In the genomic region with DNA sequence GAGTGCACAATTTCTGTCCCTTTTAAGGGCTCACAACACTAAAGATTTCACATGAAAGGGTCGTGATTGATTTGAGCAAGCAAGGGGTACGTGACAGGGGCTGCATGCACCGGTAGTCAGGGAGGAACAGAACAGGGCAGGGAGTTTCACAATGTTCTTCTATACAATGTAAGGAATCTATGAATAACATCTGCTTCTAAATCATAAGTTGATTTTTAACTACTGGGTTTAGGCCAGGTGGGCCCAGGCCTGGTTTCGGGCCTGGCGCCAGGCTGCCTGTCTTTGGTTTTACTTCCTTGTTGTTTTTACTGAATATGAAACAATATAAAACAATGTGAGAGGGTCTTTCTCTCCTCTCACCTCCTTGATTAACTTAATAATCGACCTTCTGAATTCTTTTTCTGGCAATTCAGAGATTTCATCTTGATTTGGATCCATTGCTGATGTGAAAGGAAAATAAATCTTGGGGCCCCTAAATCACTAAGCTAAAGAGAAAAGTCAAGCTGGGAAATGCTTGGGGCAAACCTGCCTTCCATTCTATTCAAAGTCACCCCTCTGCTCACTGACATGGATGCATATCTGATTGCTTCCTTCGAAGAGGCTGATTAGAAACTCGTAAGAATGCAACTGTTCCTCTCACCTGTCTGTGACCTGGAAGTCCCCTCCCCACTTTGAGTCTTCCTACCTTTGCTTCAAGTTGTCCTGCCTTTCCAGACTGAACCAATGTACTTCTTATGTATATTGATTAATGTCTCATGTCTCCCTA, we compare ENCODE assay signal across 11 cellular contexts. TPM values are rescaled to one million over a fixed set of nuclear protein-coding genes. Genes with fewer than 3 reads are reported as not detected.
DNase-seq lines count a peak whose midpoint lies in the region; ATAC-seq, FAIRE-seq and TF ChIP-seq lines count a peak whose summit lies in the region.
"Not testable (repeated sequence)": the region's sequence is repeated elsewhere in the genome, so short reads cannot be mapped to it uniquely, and the experiment has no call there.
"Had no signal": no experiment of that assay in that cellular context is flagged by ENCODE, and none has a peak within 500 bp of the region (broad histone marks: within the 10 kb centered on the region; RNA-seq: fewer than 3 reads in every experiment).

No MANE protein-coding gene starts in this region.

- H3K4me3 Mint-ChIP-seq in naive B cell = peak overlapping the region in 6 of 8 donors; percentile 2 to 72 (median 31)
- H3K4me3 Mint-ChIP-seq in stimulated activated naive B cell treated with anti-CD40 and anti-IgM and Interleukin-4, amounts not matched to agents 10 μg/mL and 1 μg/mL and 100 μg/mL, for 72 hours = peak overlapping the region; percentile 55 to 70

- H3K4me3 ChIP-seq in BLaER1 treated with 17β-estradiol and CSF1 and Interleukin-3, amounts not matched to agents 10 nM and 100 nM; MM.1S (ENCODE audit: low read length): not testable (repeated sequence)

- peak in 1 of 2 donors; percentile 32 for ATAC-seq in naive B cell (ENCODE audit: low read depth in 2 of 2)
- ATAC-seq in stimulated activated naive B cell treated with anti-CD40 and anti-IgM and Interleukin-4, amounts not matched to agents 10 μg/mL and 1 μg/mL and 100 μg/mL, for 72 hours (replicated peaks) = peak; percentile 70 to 75

- H2AFZ ChIP-seq in MM.1S (ENCODE audit: low read length) = not testable (repeated sequence)

- peak; percentile 73 for FAIRE-seq in GM18507 (lab: Jason Lieb, UNC)
- peak; percentile 85 for FAIRE-seq in RCC 7860 (lab: Jason Lieb, UNC)

- H3K36me3 ChIP-seq in BLaER1 treated with 17β-estradiol and CSF1 and Interleukin-3, amounts not matched to agents 10 nM and 100 nM; MM.1S (replicated peaks; ENCODE audit: insufficient read depth, low read length): not testable (repeated sequence)

- peak overlapping the region in 2 of 11 experiments; percentile 24 to 45; a peak in 1 of 22 replicates for H3K9ac ChIP-seq in BLaER1 treated with 17β-estradiol and CSF1 and Interleukin-3, amounts not matched to agents 10 nM and 100 nM
- not testable (repeated sequence) for H3K9ac ChIP-seq in MM.1S (ENCODE audit: low read length)

- not testable (repeated sequence) for H3K27me3 ChIP-seq in BLaER1 treated with 17β-estradiol and CSF1 and Interleukin-3, amounts not matched to agents 10 nM and 100 nM; MM.1S (replicated peaks; ENCODE audit: insufficient read depth, low read length)

- H3K4me1 Mint-ChIP-seq in naive B cell = peaks cover 27 to 34% (median 30%) of the 10 kb centered on the region in 3 donors
- H3K4me1 Mint-ChIP-seq in stimulated activated naive B cell treated with anti-CD40 and anti-IgM and Interleukin-4, amounts not matched to agents 10 μg/mL and 1 μg/mL and 100 μg/mL, for 72 hours = peaks cover 31 to 37% of the 10 kb centered on the region in 2 donors

- not testable (repeated sequence) for H3K9me2 ChIP-seq in MM.1S (replicated peaks; ENCODE audit: insufficient read depth, low read length)

- H3K9me3 Mint-ChIP-seq in naive B cell = peaks cover 7 to 21% (median 13%) of the 10 kb centered on the region in 7 donors
- H3K9me3 Mint-ChIP-seq in stimulated activated naive B cell treated with anti-CD40 and anti-IgM and Interleukin-4, amounts not matched to agents 10 μg/mL and 1 μg/mL and 100 μg/mL, for 72 hours = peaks cover 11 to 13% of the 10 kb centered on the region in 2 donors

- H3K27me3 Mint-ChIP-seq in naive B cell; stimulated activated naive B cell treated with anti-CD40 and anti-IgM and Interleukin-4, amounts not matched to agents 10 μg/mL and 1 μg/mL and 100 μg/mL, for 72 hours: not testable (repeated sequence)

- not testable (repeated sequence) for H3F3A ChIP-seq in MM.1S (ENCODE audit: insufficient read depth, low read length)

- peak overlapping the region in 9 of 11 experiments; percentile 40 to 84 (median 66); a peak in 18 of 22 replicates for H3K4me2 ChIP-seq in BLaER1 treated with 17β-estradiol and CSF1 and Interleukin-3, amounts not matched to agents 10 nM and 100 nM
- H3K4me2 ChIP-seq in MM.1S (ENCODE audit: low read depth, low read length) = not testable (repeated sequence)

- H3K36me3 Mint-ChIP-seq in naive B cell = peaks cover 9 to 22% of the 10 kb centered on the region in 2 donors
- H3K36me3 Mint-ChIP-seq in stimulated activated naive B cell treated with anti-CD40 and anti-IgM and Interleukin-4, amounts not matched to agents 10 μg/mL and 1 μg/mL and 100 μg/mL, for 72 hours = peaks cover 4 to 24% of the 10 kb centered on the region in 2 donors

- H3K9me3 ChIP-seq in BLaER1 treated with 17β-estradiol and CSF1 and Interleukin-3, amounts not matched to agents 10 nM and 100 nM (replicated peaks in 1 of 11) = peaks cover 12 to 27% (median 19%) of the 10 kb centered on the region in 11 experiments
- H3K9me3 ChIP-seq in MM.1S (replicated peaks; ENCODE audit: insufficient read depth, low read length) = not testable (repeated sequence)

- TF ChIP-seq CTCF in MM.1S (IDR thresholded peaks at IDR 0.05; ENCODE audit: low read length) = not testable (repeated sequence)

- H3K27ac Mint-ChIP-seq in naive B cell = peak overlapping the region; percentile 92 to 95 (median 92)
- peak overlapping the region; percentile 94 for H3K27ac Mint-ChIP-seq in stimulated activated naive B cell treated with anti-CD40 and anti-IgM and Interleukin-4, amounts not matched to agents 10 μg/mL and 1 μg/mL and 100 μg/mL, for 72 hours

- H3K4me1 ChIP-seq in BLaER1 treated with 17β-estradiol and CSF1 and Interleukin-3, amounts not matched to agents 10 nM and 100 nM = peaks cover 4 to 34% (median 25%) of the 10 kb centered on the region in 10 experiments; a peak in 19 of 20 replicates
- not testable (repeated sequence) for H3K4me1 ChIP-seq in MM.1S (ENCODE audit: low read length)

- not testable (repeated sequence) for DNase-seq in GM18507 (ENCODE audit: extremely low spot score, insufficient read length, low read depth); MM.1S; RCC 7860 (ENCODE audit: low spot score); naive B cell
- peak; percentile 37 for DNase-seq in glomerular visceral epithelial cell (ENCODE audit: extremely low spot score)
- peak; percentile 57 for DNase-seq in stimulated activated naive B cell treated with anti-CD40 and anti-IgM and Interleukin-4, amounts not matched to agents 10 μg/mL and 1 μg/mL and 100 μg/mL, for 72 hours

- H4K20me1 ChIP-seq in BLaER1 treated with 17β-estradiol and CSF1 and Interleukin-3, amounts not matched to agents 10 nM and 100 nM; MM.1S (ENCODE audit: insufficient read depth, low read length): not testable (repeated sequence)

- H3K27ac ChIP-seq in BLaER1 treated with 17β-estradiol and CSF1 and Interleukin-3, amounts not matched to agents 10 nM and 100 nM = peak overlapping the region in 8 of 11 experiments; percentile 11 to 69 (median 45); a peak in 14 of 22 replicates
- peak overlapping the region; percentile 56; the same call in 1 of the 2 replicates for H3K27ac ChIP-seq in MM.1S (ENCODE audit: low read length)

- H3K79me2 ChIP-seq in MM.1S (ENCODE audit: low read length) = not testable (repeated sequence)

RNA-seq across cellular contexts. Expression of gene OR2AT4, which starts 47.0 kb away (rescaled TPM):
- not detected for polyA plus RNA-seq in naive B cell (ENCODE audit: low read depth in 6 of 6)
- polyA plus RNA-seq: CD14-positive monocyte; CD8-positive, alpha-beta memory T cell; H1; SK-N-SH had no signal
